In the genomic region with DNA sequence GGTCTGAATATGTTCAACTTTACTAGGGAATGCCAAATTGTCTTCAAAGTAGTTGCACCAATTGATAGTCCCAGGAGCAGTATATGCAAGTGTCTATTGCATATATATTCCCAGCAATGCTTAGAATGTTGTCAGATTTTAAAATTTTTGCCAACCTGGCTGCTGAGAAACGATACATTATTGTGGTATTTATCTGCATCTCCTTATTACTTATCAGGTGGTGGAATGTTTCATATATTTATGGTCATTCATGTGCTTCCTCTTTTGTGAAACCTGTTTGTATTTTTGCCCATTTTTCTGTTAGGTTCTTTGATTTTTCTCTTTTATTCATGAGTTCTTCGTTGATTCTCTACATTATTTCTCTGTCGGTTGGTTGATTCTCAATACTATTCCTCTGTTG, we compare ENCODE assay signal across 16 cellular contexts. TPM values are rescaled to one million over a fixed set of nuclear protein-coding genes. Genes with fewer than 3 reads are reported as not detected.
DNase-seq lines count a peak whose midpoint lies in the region; TF ChIP-seq lines count a peak whose summit lies in the region.
"Had no signal": no experiment of that assay in that cellular context is flagged by ENCODE, and none has a peak within 500 bp of the region (broad histone marks: within the 10 kb centered on the region; RNA-seq: fewer than 3 reads in every experiment).

No MANE protein-coding gene starts in this region.

- TF ChIP-seq CTCF in mammary epithelial cell (conservative IDR thresholded peaks at IDR 0.05 in 1 of 2, IDR thresholded peaks at IDR 0.05 in 1 of 2; ENCODE audit: extremely low read depth in 1 of 2, insufficient read depth in 1 of 2, low read depth in 1 of 2, low read length in 2 of 2) = no peak
- TF ChIP-seq CTCF in breast epithelium (IDR thresholded peaks at IDR 0.05) = no peak
- TF ChIP-seq CTCF in dorsolateral prefrontal cortex (IDR thresholded peaks at IDR 0.05 in 54 of 56, conservative IDR thresholded peaks at IDR 0.05 in 2 of 56; ENCODE audit: low read depth in 1 of 56, partially characterized antibody in 56 of 56) = no peak

- H4K91ac ChIP-seq in trophoblast cell (ENCODE audit: low read depth, low read length) (no peak overlapping the region), neuronal stem cell (ENCODE audit: low read depth, low read length, poor library complexity) (no peak overlapping the region)

- dilution Hi-C loops in mammary epithelial cell (cut with HindIII; ENCODE audit: low sequenced_read_pairs) = no loop called here

- H3K27me3 Mint-ChIP-seq in immature natural killer cell (ENCODE audit: low read depth in 3 of 3) = peaks cover 0 to 1% (median under 1%) of the 10 kb centered on the region in 3 donors
- H3K27me3 Mint-ChIP-seq: CD4-positive, alpha-beta memory T cell had no signal

- H2AFZ ChIP-seq in mammary epithelial cell (ENCODE audit: low read depth, low read length) (peak overlapping the region; percentile 22), trophoblast cell (ENCODE audit: insufficient read depth, low read length, poor library complexity) (no peak overlapping the region), neuronal stem cell (ENCODE audit: low read length) (no peak overlapping the region)

- no peak overlapping the region for H2BK15ac ChIP-seq in neuronal stem cell (ENCODE audit: low read length)

- intact Hi-C loops in mammary epithelial cell (cut with micrococcal nuclease) (no loop called here), breast epithelium (cut with DNase I; ENCODE audit: low total_unique reads) (no loop called here), dorsolateral prefrontal cortex (cut with DNase I) (no loop called here)

- H2AK5ac ChIP-seq in trophoblast cell (ENCODE audit: low read length) = no peak overlapping the region
- H2AK5ac ChIP-seq in neuronal stem cell (ENCODE audit: low read depth, low read length) = no peak overlapping the region

- H3K79me2 ChIP-seq in mammary epithelial cell (ENCODE audit: insufficient read depth, low read length) = no peaks in the 10 kb centered on the region
- H3K79me2 ChIP-seq in trophoblast cell (ENCODE audit: control insufficient read depth, insufficient read depth, low read length, poor library complexity) = no peaks in the 10 kb centered on the region

- no peaks in the 10 kb centered on the region for H3K9me3 ChIP-seq in mammary epithelial cell (replicated peaks; ENCODE audit: insufficient read depth, low read length)
- H3K9me3 ChIP-seq in breast epithelium = no peaks in the 10 kb centered on the region
- no peaks in the 10 kb centered on the region for H3K9me3 ChIP-seq in trophoblast cell (ENCODE audit: insufficient read depth, low read depth, low read length)
- peaks cover 0 to 7% of the 10 kb centered on the region in 2 donors for H3K9me3 ChIP-seq in neuronal stem cell (replicated peaks in 1 of 2; ENCODE audit: control insufficient read depth in 2 of 2, insufficient read depth in 1 of 2, low read depth in 1 of 2, low read length in 2 of 2)
- H3K9me3 ChIP-seq: BLaER1 had no signal

- DNase-seq in mammary epithelial cell = no peak
- DNase-seq in breast epithelium (ENCODE audit: low spot score in 2 of 2) = no peak
- DNase-seq in OCI-M1 (lab: John Stamatoyannopoulos, UW) = peak; percentile 68
- DNase-seq in dorsolateral prefrontal cortex = no peak
- no peak for DNase-seq in trophoblast cell
- no peak for DNase-seq in neuronal stem cell (ENCODE audit: low spot score)
- no peak for DNase-seq in immature natural killer cell
- DNase-seq: 8988T; CD4-positive, alpha-beta memory T cell; DMS79 treated with DMSO at 0.1 percent for 48 hours; GF-D8; H9 had no signal

- no peak overlapping the region for H3K27ac ChIP-seq in mammary epithelial cell (ENCODE audit: insufficient read depth, low read depth, low read length)
- H3K27ac ChIP-seq in breast epithelium = no peak overlapping the region
- H3K27ac ChIP-seq in angular gyrus (ENCODE audit: low read depth, low read length) = peak overlapping the region; percentile 40
- peak overlapping the region in 46 of 59 donors; percentile 0 to 94 (median 53) for H3K27ac ChIP-seq in dorsolateral prefrontal cortex
- H3K27ac ChIP-seq in trophoblast cell (ENCODE audit: low read depth, low read length) = no peak overlapping the region
- no peak overlapping the region for H3K27ac ChIP-seq in neuronal stem cell (replicated peaks; ENCODE audit: low read length)
- H3K27ac ChIP-seq: BLaER1 had no signal

- H4K8ac ChIP-seq in trophoblast cell (ENCODE audit: low read depth, low read length) = no peak overlapping the region
- no peak overlapping the region for H4K8ac ChIP-seq in neuronal stem cell (ENCODE audit: low read depth, low read length)

- H2BK12ac ChIP-seq in trophoblast cell (ENCODE audit: low read length) = no peak overlapping the region
- H2BK12ac ChIP-seq in neuronal stem cell (ENCODE audit: low read length) = no peak overlapping the region

- H3K4me3 ChIP-seq in mammary epithelial cell (replicated peaks in 1 of 3; ENCODE audit: insufficient read depth in 1 of 3, low read depth in 2 of 3, low read length in 3 of 3) = no peak overlapping the region
- no peak overlapping the region for H3K4me3 ChIP-seq in breast epithelium
- no peak overlapping the region for H3K4me3 ChIP-seq in dorsolateral prefrontal cortex
- no peak overlapping the region for H3K4me3 ChIP-seq in trophoblast cell (ENCODE audit: low read depth, low read length)
- H3K4me3 ChIP-seq in neuronal stem cell (ENCODE audit: low read length in 2 of 2) = no peak overlapping the region
- H3K4me3 ChIP-seq: BLaER1 had no signal

- no peak overlapping the region for H3K9ac ChIP-seq in mammary epithelial cell (ENCODE audit: insufficient read depth, low read length)
- H3K9ac ChIP-seq in trophoblast cell (ENCODE audit: low read length) = no peak overlapping the region
- H3K9ac ChIP-seq in neuronal stem cell (ENCODE audit: low read depth, low read length, poor library complexity) = no peak overlapping the region
- H3K9ac ChIP-seq: BLaER1 had no signal

- no peak overlapping the region for H3K4me3 Mint-ChIP-seq in immature natural killer cell
- H3K4me3 Mint-ChIP-seq: CD14-positive monocyte; CD4-positive, alpha-beta memory T cell; H9; IgD-negative memory B cell had no signal

- H3K27me3 ChIP-seq in mammary epithelial cell (ENCODE audit: insufficient read depth, low read length) (no peaks in the 10 kb centered on the region), breast epithelium (no peaks in the 10 kb centered on the region), dorsolateral prefrontal cortex (no peaks in the 10 kb centered on the region), trophoblast cell (ENCODE audit: insufficient read depth, low read length) (no peaks in the 10 kb centered on the region), neuronal stem cell (ENCODE audit: control insufficient read depth in 3 of 3, insufficient read depth in 3 of 3, low read depth in 1 of 3, low read length in 3 of 3) (no peaks in the 10 kb centered on the region)
- H3K27me3 ChIP-seq: BLaER1 had no signal

- H3K4ac ChIP-seq in trophoblast cell (ENCODE audit: low read depth, low read length) = no peak overlapping the region
- no peak overlapping the region for H3K4ac ChIP-seq in neuronal stem cell (ENCODE audit: low read length)

- H3K18ac ChIP-seq in trophoblast cell (ENCODE audit: low read length) (no peak overlapping the region), neuronal stem cell (ENCODE audit: low read length) (no peak overlapping the region)

- peaks cover 0 to 6% (median 6%) of the 10 kb centered on the region in 3 donors for H3K36me3 Mint-ChIP-seq in immature natural killer cell
- H3K36me3 Mint-ChIP-seq: CD14-positive monocyte; CD4-positive, alpha-beta memory T cell had no signal

- TF ChIP-seq POLR2A in breast epithelium (IDR thresholded peaks at IDR 0.05) = no peak

- peak overlapping the region; percentile 3 for H3K4me2 ChIP-seq in mammary epithelial cell (ENCODE audit: insufficient read depth, low read depth, low read length)
- no peak overlapping the region for H3K4me2 ChIP-seq in trophoblast cell (ENCODE audit: low read length)
- H3K4me2 ChIP-seq in neuronal stem cell (ENCODE audit: insufficient read depth, low read length, poor library complexity, severe bottlenecking) = no peak overlapping the region
- H3K4me2 ChIP-seq: BLaER1 had no signal

- H4K20me1 ChIP-seq in mammary epithelial cell (ENCODE audit: insufficient read depth, low read length) = no peaks in the 10 kb centered on the region
- H4K20me1 ChIP-seq: BLaER1 had no signal

- H2BK5ac ChIP-seq in trophoblast cell (ENCODE audit: low read depth, low read length, poor library complexity) (no peak overlapping the region), neuronal stem cell (ENCODE audit: low read length) (no peak overlapping the region)

- H3K4me1 ChIP-seq in mammary epithelial cell (ENCODE audit: insufficient read depth, low read length) (peaks cover 17% of the 10 kb centered on the region), breast epithelium (no peaks in the 10 kb centered on the region), trophoblast cell (ENCODE audit: control insufficient read depth in 1 of 2, insufficient read depth in 2 of 2, low read length in 2 of 2) (peaks cover 0 to 2% of the 10 kb centered on the region in 2 experiments), neuronal stem cell (ENCODE audit: control insufficient read depth in 2 of 2, insufficient read depth in 1 of 2, low read depth in 1 of 2, low read length in 2 of 2) (peaks cover 14 to 15% of the 10 kb centered on the region in 2 donors)

- peaks cover 4 to 31% of the 10 kb centered on the region in 2 donors for H3K4me1 Mint-ChIP-seq in immature natural killer cell

- H4K12ac ChIP-seq in trophoblast cell (ENCODE audit: low read depth, low read length) = no peak overlapping the region

- H3K14ac ChIP-seq in trophoblast cell (ENCODE audit: low read length) = no peak overlapping the region
- no peak overlapping the region for H3K14ac ChIP-seq in neuronal stem cell (ENCODE audit: low read length)

- H2BK120ac ChIP-seq in trophoblast cell (ENCODE audit: insufficient read depth, low read length, poor library complexity) (no peak overlapping the region), neuronal stem cell (ENCODE audit: low read depth, low read length) (no peak overlapping the region)

- WGBS in mammary epithelial cell (ENCODE audit: low coverage, missing lambda C conversion rate) = 55% methylated on average over 3 of the region's 3 CpGs
- WGBS in trophoblast cell (ENCODE audit: extremely low coverage, insufficient coverage, insufficient read length) = no CpG with 5 or more reads among the region's 3 CpGs
- WGBS in neuronal stem cell (ENCODE audit: extremely low coverage in 2 of 2, insufficient read length in 2 of 2, insufficient replicate concordance in 1 of 2), 2 donors = no CpG with 5 or more reads among the region's 3 CpGs

- H3K27ac Mint-ChIP-seq in immature natural killer cell = peak overlapping the region in 1 of 6 donors; percentile 23
- H3K27ac Mint-ChIP-seq: CD14-positive monocyte; CD4-positive, alpha-beta memory T cell; H9; IgD-negative memory B cell had no signal

- H3K23ac ChIP-seq in trophoblast cell (ENCODE audit: low read length) = no peak overlapping the region
- no peak overlapping the region for H3K23ac ChIP-seq in neuronal stem cell (ENCODE audit: low read depth, low read length, poor library complexity)

- no peaks in the 10 kb centered on the region for H3K36me3 ChIP-seq in mammary epithelial cell (ENCODE audit: insufficient read depth, low read length)
- no peaks in the 10 kb centered on the region for H3K36me3 ChIP-seq in breast epithelium
- H3K36me3 ChIP-seq in trophoblast cell (ENCODE audit: control insufficient read depth in 1 of 2, insufficient read depth in 2 of 2, low read length in 2 of 2) = no peaks in the 10 kb centered on the region
- H3K36me3 ChIP-seq in neuronal stem cell (replicated peaks in 1 of 2; ENCODE audit: control insufficient read depth in 2 of 2, insufficient read depth in 2 of 2, low read length in 2 of 2) = no peaks in the 10 kb centered on the region
- H3K36me3 ChIP-seq: BLaER1 had no signal

- CTCF ChIA-PET in mammary epithelial cell (lab: Charles Lee; ENCODE audit: low non-redundant PET) = no interaction called here

- H3K79me1 ChIP-seq in trophoblast cell (ENCODE audit: low read length) = no peaks in the 10 kb centered on the region
- no peaks in the 10 kb centered on the region for H3K79me1 ChIP-seq in neuronal stem cell (ENCODE audit: low read depth, low read length)

- no TSS peak for BruUV-seq in mammary epithelial cell (replicated peaks; lab: Mats Ljungman, UMichigan)

- in situ Hi-C loops in mammary epithelial cell (cut with MboI; ENCODE audit: low sequenced_read_pairs in 2 of 2) = no loop called here

- no peaks in the 10 kb centered on the region for H3K9me3 Mint-ChIP-seq in immature natural killer cell
- H3K9me3 Mint-ChIP-seq: CD4-positive, alpha-beta memory T cell; H9; IgD-negative memory B cell had no signal

RNA-seq across cellular contexts. Expression of gene COLGALT2, which starts 39.5 kb away (rescaled TPM):
- total RNA-seq in mammary epithelial cell (under 1 TPM; 0.21 to 0.67 TPM), breast epithelium (1 to 10 TPM in 2 of 3 donors, under 1 TPM in 1; 0.32 to 1.3 (median 1.3) TPM), dorsolateral prefrontal cortex (10 to 100 TPM; 33.1 to 91.2 (median 49.7) TPM)
- polyA plus RNA-seq in mammary epithelial cell (0.06 TPM), immature natural killer cell (10 to 100 TPM in 1 of 3 donors, 1 to 10 TPM in 2; 1.2 to 13.0 (median 9.0) TPM)
- polyA minus RNA-seq in mammary epithelial cell = not detected
- 0.45 and 0.49 TPM in 2 replicates for polyA plus RNA-seq in trophoblast cell (2013)
- polyA plus RNA-seq in neuronal stem cell (2013, experiment 1 of 2) = 13.7 TPM
- polyA plus RNA-seq in neuronal stem cell (2013, experiment 2 of 2) = 14.1 TPM
- polyA plus RNA-seq: CD14-positive monocyte, IgD-negative memory B cell had no signal

RNA-seq across cellular contexts. Expression of gene TSEN15, which starts 53.5 kb away (rescaled TPM):
- total RNA-seq in mammary epithelial cell (10 to 100 TPM; 40.8 to 66.5 TPM), breast epithelium (10 to 100 TPM; 18.9 to 25.0 (median 23.6) TPM), dorsolateral prefrontal cortex (10 to 100 TPM; 22.0 to 71.3 (median 38.2) TPM)
- polyA plus RNA-seq in mammary epithelial cell (23.6 TPM), immature natural killer cell (10 to 100 TPM; 83.2 to 94.4 (median 87.9) TPM)
- 68.2 TPM for polyA minus RNA-seq in mammary epithelial cell
- 23.5 and 24.0 TPM in 2 replicates for polyA plus RNA-seq in trophoblast cell (2013)
- 58.2 TPM for polyA plus RNA-seq in neuronal stem cell (2013, experiment 1 of 2)
- 60.1 TPM for polyA plus RNA-seq in neuronal stem cell (2013, experiment 2 of 2)

Comparison
In these comparisons a context has a peak if more than half of its experiments do, and no peak if none do; other contexts are left out.
1. H3K27ac ChIP-seq: peak in angular gyrus (single experiment) and dorsolateral prefrontal cortex (46 of 59); none in mammary epithelial cell (single experiment), breast epithelium (0 of 2), trophoblast cell (single experiment) and neuronal stem cell (single experiment).
2. RNA of gene COLGALT2, which starts 39.5 kb away (total RNA-seq): 33.1 to 91.2 TPM in dorsolateral prefrontal cortex; 0.32 to 1.3 TPM in breast epithelium and 0.21 to 0.67 TPM in mammary epithelial cell; every median in the first group is over 10 times any median in the second.